ENCODE assay signal across 18 cellular contexts in genomic region chr15:71083349-71083748, GRCh38. TPM values are rescaled to one million over a fixed set of nuclear protein-coding genes. Genes with fewer than 3 reads are reported as not detected.
DNase-seq lines count a peak whose midpoint lies in the region; ATAC-seq, FAIRE-seq and TF ChIP-seq lines count a peak whose summit lies in the region.
"Had no signal": no experiment of that assay in that cellular context is flagged by ENCODE, and none has a peak within 500 bp of the region (broad histone marks: within the 10 kb centered on the region; RNA-seq: fewer than 3 reads in every experiment).

No MANE protein-coding gene starts in this region.

- TF ChIP-seq CTCF in HFF-Myc (IDR thresholded peaks at IDR 0.05; ENCODE audit: low read depth, low read length, missing control alignments): no peak
- TF ChIP-seq CTCF in esophagus squamous epithelium (IDR thresholded peaks at IDR 0.05): no peak

- peak; percentile 32 for FAIRE-seq in urothelium cell line (lab: Jason Lieb, UNC)
- FAIRE-seq: GM12892 had no signal

- peaks cover 0 to 36% (median 0%) of the 10 kb centered on the region in 3 donors for H3K4me1 ChIP-seq in esophagus squamous epithelium
- no peaks in the 10 kb centered on the region for H3K4me1 ChIP-seq in CD4-positive, alpha-beta memory T cell (ENCODE audit: insufficient read depth, low read length)
- H3K4me1 ChIP-seq: spleen had no signal

- CTCF ChIA-PET in CD4-positive, alpha-beta memory T cell (lab: Charles Lee; ENCODE audit: partially characterized antibody): no interaction called here

- TF ChIP-seq POLR2A in esophagus squamous epithelium (IDR thresholded peaks at IDR 0.05): no peak

- no peaks in the 10 kb centered on the region for H3K36me3 ChIP-seq in esophagus squamous epithelium
- no peaks in the 10 kb centered on the region for H3K36me3 ChIP-seq in CD4-positive, alpha-beta memory T cell (ENCODE audit: insufficient read depth, low read length)
- H3K36me3 ChIP-seq: neural progenitor cell, Peyer's patch, spleen had no signal

- peak overlapping the region in 3 of 4 donors; percentile 40 to 55 (median 40) for H3K27ac ChIP-seq in esophagus squamous epithelium
- no peak overlapping the region for H3K27ac ChIP-seq in CD4-positive, alpha-beta memory T cell (ENCODE audit: low read depth, low read length)
- H3K27ac ChIP-seq: neural progenitor cell, spleen had no signal

- ATAC-seq in esophagus mucosa: no peak

- no peak overlapping the region for H3K4me3 Mint-ChIP-seq in CD4-positive, alpha-beta memory T cell
- H3K4me3 Mint-ChIP-seq: activated naive CD8-positive, alpha-beta T cell treated with anti-CD3 and anti-CD28 coated beads for 36 hours; memory B cell; neural progenitor cell; T-helper 1 cell treated with Interleukin-12 subunit alpha and Interleukin-12 subunit beta and Interleukin-4 antibody, amounts not matched to agents 30 μg/mL and 1 μg/mL, for 36 hours had no signal

- H3K9me3 Mint-ChIP-seq in CD4-positive, alpha-beta memory T cell: peaks cover 0 to 6% (median 0%) of the 10 kb centered on the region in 8 donors
- H3K9me3 Mint-ChIP-seq: activated naive CD8-positive, alpha-beta T cell treated with anti-CD3 and anti-CD28 coated beads for 36 hours had no signal

- H3K36me3 Mint-ChIP-seq in CD4-positive, alpha-beta memory T cell: no peaks in the 10 kb centered on the region
- H3K36me3 Mint-ChIP-seq: activated naive CD8-positive, alpha-beta T cell treated with anti-CD3 and anti-CD28 coated beads for 36 hours; memory B cell; neural progenitor cell had no signal

- H3K27me3 Mint-ChIP-seq in CD4-positive, alpha-beta memory T cell: peaks cover 10 to 30% of the 10 kb centered on the region in 2 donors

- intact Hi-C loops in esophagus squamous epithelium (cut with DNase I): no loop called here
- intact Hi-C loops in CD4-positive, alpha-beta memory T cell (cut with micrococcal nuclease): no loop called here

- no peaks in the 10 kb centered on the region for H3K27me3 ChIP-seq in esophagus squamous epithelium
- H3K27me3 ChIP-seq in CD4-positive, alpha-beta memory T cell (ENCODE audit: insufficient read depth, low read length): no peaks in the 10 kb centered on the region
- H3K27me3 ChIP-seq: neural progenitor cell, Peyer's patch had no signal

- 54 to 73% methylated on average over 4 to 5 of the region's 5 CpGs for WGBS in esophagus squamous epithelium, 2 donors

- H3K9me3 ChIP-seq in esophagus squamous epithelium: no peaks in the 10 kb centered on the region
- no peaks in the 10 kb centered on the region for H3K9me3 ChIP-seq in CD4-positive, alpha-beta memory T cell (ENCODE audit: control insufficient read depth in 1 of 2, low read length in 2 of 2)
- H3K9me3 ChIP-seq: Peyer's patch had no signal

- H3K4me1 Mint-ChIP-seq in CD4-positive, alpha-beta memory T cell: no peaks in the 10 kb centered on the region
- H3K4me1 Mint-ChIP-seq: activated naive CD8-positive, alpha-beta T cell treated with anti-CD3 and anti-CD28 coated beads for 36 hours; memory B cell had no signal

- H3K4me3 ChIP-seq in HFF-Myc (replicated peaks; ENCODE audit: low read depth, low read length): no peak overlapping the region
- no peak overlapping the region for H3K4me3 ChIP-seq in esophagus squamous epithelium
- H3K4me3 ChIP-seq in CD4-positive, alpha-beta memory T cell (ENCODE audit: low read length in 2 of 2): no peak overlapping the region
- H3K4me3 ChIP-seq: neural progenitor cell, Peyer's patch, spleen had no signal

- POLR2A ChIA-PET in CD4-positive, alpha-beta memory T cell (lab: Charles Lee; ENCODE audit: partially characterized antibody): no interaction called here

- H3K27ac Mint-ChIP-seq in CD4-positive, alpha-beta memory T cell: no peak overlapping the region
- H3K27ac Mint-ChIP-seq: activated naive CD8-positive, alpha-beta T cell treated with anti-CD3 and anti-CD28 coated beads for 36 hours; memory B cell; neural progenitor cell; T-helper 1 cell treated with Interleukin-12 subunit alpha and Interleukin-12 subunit beta and Interleukin-4 antibody, amounts not matched to agents 30 μg/mL and 1 μg/mL, for 36 hours had no signal

- DNase-seq in HFF-Myc (ENCODE audit: extremely low read depth, low read depth): peak; percentile 59
- DNase-seq in esophagus squamous epithelium (lab: John Stamatoyannopoulos, UW): no peak
- DNase-seq in lung microvascular endothelial cell (ENCODE audit: low read depth in 2 of 2): peak; percentile 60 to 91
- DNase-seq in urothelium cell line (ENCODE audit: low spot score): no peak
- no peak for DNase-seq in CD4-positive, alpha-beta memory T cell
- no peak for DNase-seq in activated naive CD4-positive, alpha-beta T cell treated with anti-CD3 and anti-CD28 coated beads, Interleukin-2, amount 50 U/mL, for 16 hours
- DNase-seq: activated CD4-positive, CD25-positive, alpha-beta regulatory T cell treated with anti-CD3 and anti-CD28 coated beads, Interleukin-2, amount 50 U/mL, for 72 hours; activated naive CD8-positive, alpha-beta T cell treated with anti-CD3 and anti-CD28 coated beads for 36 hours; DND-41; NCI-H2029; NCI-H510A treated with DMSO at 0.1 percent for 48 hours; Peyer's patch; spleen had no signal

RNA-seq across cellular contexts. Expression of gene THSD4, which starts 31.9 kb away (rescaled TPM):
- total RNA-seq in esophagus squamous epithelium (100 to 1,000 TPM in 3 of 4 donors, 10 to 100 TPM in 1; 39.4 to 232 (median 127) TPM), lung microvascular endothelial cell (20.2 and 21.4 TPM in 2 replicates), esophagus mucosa (121 TPM)
- total RNA-seq in CD4-positive, alpha-beta memory T cell: not detected
- polyA plus RNA-seq in CD4-positive, alpha-beta memory T cell: not detected
- total RNA-seq: activated naive CD8-positive, alpha-beta T cell treated with anti-CD3 and anti-CD28 coated beads for 36 hours had no signal

Comparison
In these comparisons a context has a peak if more than half of its experiments do, and no peak if none do; other contexts are left out.
1. DNase-seq: peak in HFF-Myc (single experiment) and lung microvascular endothelial cell (2 of 2); none in esophagus squamous epithelium (single experiment), urothelium cell line (single experiment), CD4-positive, alpha-beta memory T cell (0 of 5) and activated naive CD4-positive, alpha-beta T cell treated with anti-CD3 and anti-CD28 coated beads, Interleukin-2, amount 50 U/mL, for 16 hours (single experiment).
2. RNA of gene THSD4, which starts 31.9 kb away (total RNA-seq): 39.4 to 232 TPM in esophagus squamous epithelium, 121 TPM in esophagus mucosa (single experiment) and 20.2 to 21.4 TPM in lung microvascular endothelial cell; not detected in CD4-positive, alpha-beta memory T cell; every median in the first group is over 10 times any median in the second.